ENCODE assay signal across 3 cellular contexts in genomic region chr16:84684592-84684965, GRCh38.
TF ChIP-seq lines count a peak whose summit lies in the region.

No MANE protein-coding gene starts in this region.

TF ChIP-seq in IMR-90, 13 proteins besides CTCF, POLR2A, EP300 and RAD21:
- TF ChIP-seq, protein P1, sequence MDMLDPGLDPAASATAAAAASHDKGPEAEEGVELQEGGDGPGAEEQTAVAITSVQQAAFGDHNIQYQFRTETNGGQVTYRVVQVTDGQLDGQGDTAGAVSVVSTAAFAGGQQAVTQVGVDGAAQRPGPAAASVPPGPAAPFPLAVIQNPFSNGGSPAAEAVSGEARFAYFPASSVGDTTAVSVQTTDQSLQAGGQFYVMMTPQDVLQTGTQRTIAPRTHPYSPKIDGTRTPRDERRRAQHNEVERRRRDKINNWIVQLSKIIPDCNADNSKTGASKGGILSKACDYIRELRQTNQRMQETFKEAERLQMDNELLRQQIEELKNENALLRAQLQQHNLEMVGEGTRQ (IDR thresholded peaks at IDR 0.05; ENCODE audit: low read depth, low read length), result no peak
- no peak for TF ChIP-seq MAZ (IDR thresholded peaks at IDR 0.05; ENCODE audit: borderline replicate concordance, low read depth, low read length)
- TF ChIP-seq MAFK (IDR thresholded peaks at IDR 0.05; ENCODE audit: low read depth, low read length), result no peak
- no peak for TF ChIP-seq RCOR1 (IDR thresholded peaks at IDR 0.05; ENCODE audit: insufficient replicate concordance, low read length)
- no peak for TF ChIP-seq SMC3 (IDR thresholded peaks at IDR 0.05; ENCODE audit: low read depth, low read length)
- no peak for TF ChIP-seq FOS (IDR thresholded peaks at IDR 0.05; ENCODE audit: low read depth, low read length)
- TF ChIP-seq MXI1 (IDR thresholded peaks at IDR 0.05; ENCODE audit: borderline replicate concordance, low read depth, low read length), result no peak
- no peak for TF ChIP-seq BHLHE40 (IDR thresholded peaks at IDR 0.05; ENCODE audit: low read depth, low read length)
- no peak for TF ChIP-seq CEBPB (IDR thresholded peaks at IDR 0.05; ENCODE audit: low read depth, low read length)
- TF ChIP-seq NFE2L2 (IDR thresholded peaks at IDR 0.05; ENCODE audit: low read depth, low read length), result no peak
- no peak for TF ChIP-seq CHD1 (IDR thresholded peaks at IDR 0.05; ENCODE audit: low read depth, low read length)
- no peak for TF ChIP-seq ELK1 (IDR thresholded peaks at IDR 0.05; ENCODE audit: borderline replicate concordance, low read depth, low read length)
- TF ChIP-seq RFX5 (IDR thresholded peaks at IDR 0.05; ENCODE audit: low read depth, low read length), result no peak
TF ChIP-seq in IMR-90: peak in this region for 0.

TF ChIP-seq in H1, 55 proteins besides CTCF, POLR2A, EP300 and RAD21:
- TF ChIP-seq BACH1 (IDR thresholded peaks at IDR 0.05; ENCODE audit: low read length) (no peak), SP4 (IDR thresholded peaks at IDR 0.05; ENCODE audit: low read length) (no peak), KDM4A (IDR thresholded peaks at IDR 0.05; ENCODE audit: low read depth, low read length, severe bottlenecking) (peak; percentile 9), CTBP2 (IDR thresholded peaks at IDR 0.05; ENCODE audit: borderline replicate concordance, insufficient read depth, insufficient read length, low read length) (peak; percentile 5)

TF ChIP-seq in SK-N-SH, 30 proteins besides CTCF, POLR2A, EP300 and RAD21:
- TF ChIP-seq SMC3 (IDR thresholded peaks at IDR 0.05; ENCODE audit: low read depth, low read length) (no peak), REST (IDR thresholded peaks at IDR 0.05; ENCODE audit: low read depth, low read length) (no peak), NRF1 (IDR thresholded peaks at IDR 0.05; ENCODE audit: low read depth, low read length) (no peak), FOSL2 (IDR thresholded peaks at IDR 0.05; ENCODE audit: borderline replicate concordance, low read depth) (no peak), TEAD4 (IDR thresholded peaks at IDR 0.05; ENCODE audit: borderline replicate concordance, insufficient read depth) (no peak), ELF1 (IDR thresholded peaks at IDR 0.05) (no peak), YY1 (IDR thresholded peaks at IDR 0.05; ENCODE audit: low read depth) (no peak), TAF1 (IDR thresholded peaks at IDR 0.05; ENCODE audit: borderline replicate concordance, low read depth, low read length) (no peak), FOXM1 (IDR thresholded peaks at IDR 0.05; ENCODE audit: low read depth) (no peak), EZH2phosphoT487 (IDR thresholded peaks at IDR 0.05; ENCODE audit: borderline replicate concordance, low read depth) (no peak), SIN3A (IDR thresholded peaks at IDR 0.05; ENCODE audit: borderline replicate concordance, low read depth, low read length) (no peak), MXI1 (IDR thresholded peaks at IDR 0.05; ENCODE audit: low read depth, low read length) (no peak), RCOR1 (IDR thresholded peaks at IDR 0.05; ENCODE audit: low read length) (no peak), RFX5 (IDR thresholded peaks at IDR 0.05; ENCODE audit: low read length) (no peak), POLR2AphosphoS5 (IDR thresholded peaks at IDR 0.05; ENCODE audit: low read depth, low read length) (no peak), GATA2 (CRISPR knock-in tag; IDR thresholded peaks at IDR 0.05) (no peak)
- TF ChIP-seq, protein P2, sequence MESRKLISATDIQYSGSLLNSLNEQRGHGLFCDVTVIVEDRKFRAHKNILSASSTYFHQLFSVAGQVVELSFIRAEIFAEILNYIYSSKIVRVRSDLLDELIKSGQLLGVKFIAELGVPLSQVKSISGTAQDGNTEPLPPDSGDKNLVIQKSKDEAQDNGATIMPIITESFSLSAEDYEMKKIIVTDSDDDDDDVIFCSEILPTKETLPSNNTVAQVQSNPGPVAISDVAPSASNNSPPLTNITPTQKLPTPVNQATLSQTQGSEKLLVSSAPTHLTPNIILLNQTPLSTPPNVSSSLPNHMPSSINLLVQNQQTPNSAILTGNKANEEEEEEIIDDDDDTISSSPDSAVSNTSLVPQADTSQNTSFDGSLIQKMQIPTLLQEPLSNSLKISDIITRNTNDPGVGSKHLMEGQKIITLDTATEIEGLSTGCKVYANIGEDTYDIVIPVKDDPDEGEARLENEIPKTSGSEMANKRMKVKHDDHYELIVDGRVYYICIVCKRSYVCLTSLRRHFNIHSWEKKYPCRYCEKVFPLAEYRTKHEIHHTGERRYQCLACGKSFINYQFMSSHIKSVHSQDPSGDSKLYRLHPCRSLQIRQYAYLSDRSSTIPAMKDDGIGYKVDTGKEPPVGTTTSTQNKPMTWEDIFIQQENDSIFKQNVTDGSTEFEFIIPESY (IDR thresholded peaks at IDR 0.05; ENCODE audit: borderline replicate concordance, low read depth), result no peak
- TF ChIP-seq, protein P3, sequence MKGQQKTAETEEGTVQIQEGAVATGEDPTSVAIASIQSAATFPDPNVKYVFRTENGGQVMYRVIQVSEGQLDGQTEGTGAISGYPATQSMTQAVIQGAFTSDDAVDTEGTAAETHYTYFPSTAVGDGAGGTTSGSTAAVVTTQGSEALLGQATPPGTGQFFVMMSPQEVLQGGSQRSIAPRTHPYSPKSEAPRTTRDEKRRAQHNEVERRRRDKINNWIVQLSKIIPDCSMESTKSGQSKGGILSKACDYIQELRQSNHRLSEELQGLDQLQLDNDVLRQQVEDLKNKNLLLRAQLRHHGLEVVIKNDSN (IDR thresholded peaks at IDR 0.05; ENCODE audit: borderline replicate concordance, low read depth), result no peak
- TF ChIP-seq, protein P4, sequence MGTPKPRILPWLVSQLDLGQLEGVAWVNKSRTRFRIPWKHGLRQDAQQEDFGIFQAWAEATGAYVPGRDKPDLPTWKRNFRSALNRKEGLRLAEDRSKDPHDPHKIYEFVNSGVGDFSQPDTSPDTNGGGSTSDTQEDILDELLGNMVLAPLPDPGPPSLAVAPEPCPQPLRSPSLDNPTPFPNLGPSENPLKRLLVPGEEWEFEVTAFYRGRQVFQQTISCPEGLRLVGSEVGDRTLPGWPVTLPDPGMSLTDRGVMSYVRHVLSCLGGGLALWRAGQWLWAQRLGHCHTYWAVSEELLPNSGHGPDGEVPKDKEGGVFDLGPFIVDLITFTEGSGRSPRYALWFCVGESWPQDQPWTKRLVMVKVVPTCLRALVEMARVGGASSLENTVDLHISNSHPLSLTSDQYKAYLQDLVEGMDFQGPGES (IDR thresholded peaks at IDR 0.05; ENCODE audit: low read depth, low read length), result no peak
